11 cellular contexts compared by ENCODE assay signal in the genomic region with DNA sequence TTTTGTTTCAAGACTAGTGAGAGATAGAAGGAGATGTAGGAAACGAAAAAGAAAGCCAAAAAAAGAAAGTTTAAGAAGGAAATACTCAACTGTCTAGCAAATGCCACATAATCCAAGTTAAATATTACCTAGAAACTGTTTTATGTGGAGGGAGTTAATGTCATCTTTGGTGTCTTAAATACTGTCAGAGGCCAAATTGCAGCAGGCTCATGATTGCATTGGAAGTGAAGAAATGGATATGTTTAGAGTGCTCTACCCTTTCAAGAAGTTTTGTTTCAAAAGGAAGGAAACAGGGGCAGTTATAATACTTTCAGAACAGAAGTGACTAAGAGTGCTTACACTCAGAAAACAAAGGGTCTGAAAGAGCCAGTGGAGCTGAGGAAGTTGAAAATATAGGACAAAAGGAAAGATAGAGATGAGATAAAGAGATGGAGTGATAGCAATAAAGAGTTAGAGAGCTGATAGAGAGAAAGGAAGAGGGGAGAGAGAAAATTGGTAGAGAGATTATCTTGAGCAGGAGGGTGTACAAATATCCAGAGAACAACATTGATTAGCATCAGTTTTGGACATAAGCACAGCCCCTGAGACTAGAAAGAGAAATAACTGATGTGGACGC. TPM values are rescaled to one million over a fixed set of nuclear protein-coding genes. Genes with fewer than 3 reads are reported as not detected.
DNase-seq lines count a peak whose midpoint lies in the region; ATAC-seq and TF ChIP-seq lines count a peak whose summit lies in the region.
"Had no signal": no experiment of that assay in that cellular context is flagged by ENCODE, and none has a peak within 500 bp of the region (broad histone marks: within the 10 kb centered on the region; RNA-seq: fewer than 3 reads in every experiment).

No MANE protein-coding gene starts in this region.

- CTCF ChIA-PET in activated CD4-positive, alpha-beta T cell treated with anti-CD3 and anti-CD28 coated beads for 36 hours (lab: Charles Lee) = interaction anchor here (1.3 kb wide), 1 partner anchor 285 kb away, joined by 4 read pairs; no protein-coding TSS in a partner anchor

- no peaks in the 10 kb centered on the region for H3K36me3 ChIP-seq in parathyroid adenoma (ENCODE audit: control insufficient read depth, insufficient read depth, low read length)

- no peaks in the 10 kb centered on the region for H3K9me3 ChIP-seq in parathyroid adenoma (ENCODE audit: control insufficient read depth, low read length)

- H3K4me3 Mint-ChIP-seq in activated CD4-positive, alpha-beta T cell treated with anti-CD3 and anti-CD28 coated beads for 36 hours = no peak overlapping the region
- H3K4me3 Mint-ChIP-seq in activated naive CD8-positive, alpha-beta T cell = peak overlapping the region; percentile 44
- peak overlapping the region in 1 of 5 donors; percentile 34 for H3K4me3 Mint-ChIP-seq in immature natural killer cell
- H3K4me3 Mint-ChIP-seq: effector memory CD8-positive, alpha-beta T cell had no signal

- DNase-seq in activated CD4-positive, alpha-beta T cell treated with anti-CD3 and anti-CD28 coated beads for 36 hours = no peak
- DNase-seq in activated CD4-positive, alpha-beta T cell treated with anti-CD3 and anti-CD28 coated beads for 4 hours = no peak
- DNase-seq in AG08395 (ENCODE audit: low spot score) = no peak
- DNase-seq in immature natural killer cell = no peak
- DNase-seq: activated CD4-positive, alpha-beta T cell treated with anti-CD3 and anti-CD28 coated beads, Interleukin-2, amount 50 U/mL, for 4 hours; effector memory CD8-positive, alpha-beta T cell; IMR-90 had no signal

- H3K4me1 ChIP-seq in parathyroid adenoma = peaks cover 2% of the 10 kb centered on the region

- no peaks in the 10 kb centered on the region for H3K27me3 Mint-ChIP-seq in activated CD4-positive, alpha-beta T cell treated with anti-CD3 and anti-CD28 coated beads for 36 hours
- no peaks in the 10 kb centered on the region for H3K27me3 Mint-ChIP-seq in activated naive CD8-positive, alpha-beta T cell
- H3K27me3 Mint-ChIP-seq in immature natural killer cell (ENCODE audit: low read depth in 3 of 3) = no peaks in the 10 kb centered on the region
- H3K27me3 Mint-ChIP-seq: effector memory CD8-positive, alpha-beta T cell had no signal

- TF ChIP-seq CTCF in parathyroid adenoma (IDR thresholded peaks at IDR 0.05) = no peak

- no peak overlapping the region for H3K27ac ChIP-seq in parathyroid adenoma

- intact Hi-C loops in activated CD4-positive, alpha-beta T cell treated with anti-CD3 and anti-CD28 coated beads for 36 hours (cut with DNase I, micrococcal nuclease) = no loop called here

- H3K4me2 ChIP-seq in parathyroid adenoma (ENCODE audit: low read length) = no peak overlapping the region

- H2AFZ ChIP-seq in parathyroid adenoma = peak overlapping the region; percentile 31

- POLR2A ChIA-PET in activated CD4-positive, alpha-beta T cell treated with anti-CD3 and anti-CD28 coated beads for 36 hours (lab: Charles Lee) = no interaction called here

- H3K4me3 ChIP-seq in parathyroid adenoma (ENCODE audit: low read depth, low read length) = no peak overlapping the region

- H3K27me3 ChIP-seq in parathyroid adenoma (ENCODE audit: control insufficient read depth, insufficient read depth, low read length) = no peaks in the 10 kb centered on the region

- H3K79me2 ChIP-seq in parathyroid adenoma = no peaks in the 10 kb centered on the region

- H3K9me3 Mint-ChIP-seq in activated CD4-positive, alpha-beta T cell treated with anti-CD3 and anti-CD28 coated beads for 36 hours (ENCODE audit: low read depth) = no peaks in the 10 kb centered on the region
- H3K9me3 Mint-ChIP-seq in activated naive CD8-positive, alpha-beta T cell (ENCODE audit: low read depth) = no peaks in the 10 kb centered on the region
- H3K9me3 Mint-ChIP-seq in immature natural killer cell = peaks cover 0 to 36% (median 7%) of the 10 kb centered on the region in 6 donors

- H3K36me3 Mint-ChIP-seq in activated CD4-positive, alpha-beta T cell treated with anti-CD3 and anti-CD28 coated beads for 36 hours (ENCODE audit: low read depth) = no peaks in the 10 kb centered on the region
- H3K36me3 Mint-ChIP-seq in activated naive CD8-positive, alpha-beta T cell = no peaks in the 10 kb centered on the region
- H3K36me3 Mint-ChIP-seq in immature natural killer cell = no peaks in the 10 kb centered on the region

- H3K27ac Mint-ChIP-seq in activated CD4-positive, alpha-beta T cell treated with anti-CD3 and anti-CD28 coated beads for 36 hours = peak overlapping the region; percentile 5
- peak overlapping the region; percentile 46 for H3K27ac Mint-ChIP-seq in activated naive CD8-positive, alpha-beta T cell
- H3K27ac Mint-ChIP-seq in immature natural killer cell = peak overlapping the region in 1 of 6 donors; percentile 0
- H3K27ac Mint-ChIP-seq: effector memory CD8-positive, alpha-beta T cell had no signal

- H3K4me1 Mint-ChIP-seq in activated CD4-positive, alpha-beta T cell treated with anti-CD3 and anti-CD28 coated beads for 36 hours = peaks cover 17% of the 10 kb centered on the region
- peaks cover 27% of the 10 kb centered on the region for H3K4me1 Mint-ChIP-seq in activated naive CD8-positive, alpha-beta T cell (ENCODE audit: low read depth)
- H3K4me1 Mint-ChIP-seq in immature natural killer cell = peaks cover 16 to 32% of the 10 kb centered on the region in 2 donors

- H3K9ac ChIP-seq in parathyroid adenoma = no peak overlapping the region

- ATAC-seq in activated CD4-positive, alpha-beta T cell treated with anti-CD3 and anti-CD28 coated beads for 36 hours = no peak
- ATAC-seq in HG03159 (IDR thresholded peaks at IDR 0.05; ENCODE audit: unreplicated experiment) (peak; percentile 75), esophagus mucosa (no peak)
- ATAC-seq: effector memory CD8-positive, alpha-beta T cell had no signal

RNA-seq across cellular contexts. Expression of gene GNAI1, which starts 28.0 kb away (rescaled TPM):
- 1 to 10 TPM; 3.6 to 4.1 TPM for total RNA-seq in activated CD4-positive, alpha-beta T cell treated with anti-CD3 and anti-CD28 coated beads for 36 hours
- 1 to 10 TPM; 5.2 to 9.7 (median 8.0) TPM for polyA plus RNA-seq in immature natural killer cell
- total RNA-seq in esophagus mucosa = 31.5 TPM
